ENCODE assay signal across 22 cellular contexts in the genomic region with DNA sequence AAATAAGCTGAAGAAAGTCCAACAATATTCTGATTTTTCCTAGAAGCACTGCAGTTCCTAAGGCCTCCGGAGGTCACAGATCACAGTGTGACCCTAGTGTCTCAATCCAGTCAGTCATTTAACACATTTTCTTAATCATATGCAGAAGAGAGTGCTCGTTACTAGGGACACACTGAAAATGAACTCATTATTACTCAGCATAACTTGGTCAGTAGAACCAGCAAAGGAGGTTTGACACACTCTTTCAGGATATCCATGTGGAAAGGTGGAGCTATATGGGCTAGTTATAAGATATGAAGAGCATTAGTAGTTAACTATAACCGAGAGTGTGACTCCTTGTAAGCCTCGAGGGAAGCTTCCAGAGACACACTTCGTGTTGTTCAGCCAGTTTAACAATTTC. TPM values are rescaled to one million over a fixed set of nuclear protein-coding genes. Genes with fewer than 3 reads are reported as not detected.
DNase-seq lines count a peak whose midpoint lies in the region; ATAC-seq and TF ChIP-seq lines count a peak whose summit lies in the region.
"Had no signal": no experiment of that assay in that cellular context is flagged by ENCODE, and none has a peak within 500 bp of the region (broad histone marks: within the 10 kb centered on the region; RNA-seq: fewer than 3 reads in every experiment).

No MANE protein-coding gene starts in this region.

- H3K4me1 ChIP-seq in Panc1 (ENCODE audit: control insufficient read depth, insufficient read depth, low read length) (peaks cover 14% of the 10 kb centered on the region), muscle layer of duodenum (ENCODE audit: control insufficient read depth in 1 of 2, insufficient read depth in 2 of 2, low read length in 2 of 2) (peaks cover 25 to 26% of the 10 kb centered on the region in 2 donors)

- peak overlapping the region; percentile 5 to 79 (median 70) for H3K27ac Mint-ChIP-seq in CD14-positive monocyte
- H3K27ac Mint-ChIP-seq in HFFc6, result no peak overlapping the region
- H3K27ac Mint-ChIP-seq in T-cell, result no peak overlapping the region
- no peak overlapping the region for H3K27ac Mint-ChIP-seq in activated CD8-positive, alpha-beta T cell treated with anti-CD3 and anti-CD28 coated beads for 36 hours
- H3K27ac Mint-ChIP-seq: CD8-positive, alpha-beta T cell; IgD-negative memory B cell; neural progenitor cell; progenitor cell of endocrine pancreas had no signal

- DNase-seq in CD14-positive monocyte (ENCODE audit: low spot score), result no peak
- DNase-seq in Panc1 (ENCODE audit: low read depth, low spot score), result no peak
- no peak for DNase-seq in epithelial cell of prostate (ENCODE audit: low read depth, low spot score)
- DNase-seq in HFFc6, result no peak
- DNase-seq in epidermal melanocyte (ENCODE audit: insufficient read length, low spot score), result no peak
- DNase-seq in T-cell, result no peak
- no peak for DNase-seq in activated CD8-positive, alpha-beta T cell treated with anti-CD3 and anti-CD28 coated beads for 36 hours
- DNase-seq: activated CD4-positive, alpha-beta T cell treated with anti-CD3 and anti-CD28 coated beads for 4 hours; caudate nucleus; CD8-positive, alpha-beta T cell; DND-41; islet precursor cell; NCI-H187 treated with DMSO at 0.1 percent for 48 hours; NCI-H345; RPMI8226; stimulated activated CD4-positive, alpha-beta T cell treated with anti-CD3 and anti-CD28 coated beads, Interleukin-12 subunit alpha, Interleukin-12 subunit beta, amount 100 ng/mL, for 4 hours had no signal

- in situ Hi-C loops in Panc1 (cut with HindIII; ENCODE audit: low pct_unique_long_range_greater_than_20kb, low sequenced_read_pairs), result no loop called here

- ATAC-seq in Panc1 (no peak), T-cell (replicated peaks in 1 of 4) (no peak)
- no peak for ATAC-seq in activated CD8-positive, alpha-beta T cell treated with anti-CD3 and anti-CD28 coated beads for 36 hours
- ATAC-seq: CD8-positive, alpha-beta T cell had no signal

- no peaks in the 10 kb centered on the region; the same call in 1 of the 2 replicates for H3K36me3 ChIP-seq in Panc1 (ENCODE audit: control insufficient read depth, insufficient read depth, low read length)
- H3K36me3 ChIP-seq in muscle layer of duodenum (ENCODE audit: control insufficient read depth in 1 of 2, insufficient read depth in 2 of 2, low read length in 2 of 2), result no peaks in the 10 kb centered on the region
- H3K36me3 ChIP-seq: neural progenitor cell, suprapubic skin had no signal

- H3K9me3 Mint-ChIP-seq in CD14-positive monocyte (peaks cover 0 to 4% (median 0%) of the 10 kb centered on the region in 7 donors), HFFc6 (no peaks in the 10 kb centered on the region), T-cell (no peaks in the 10 kb centered on the region)
- no peaks in the 10 kb centered on the region for H3K9me3 Mint-ChIP-seq in activated CD8-positive, alpha-beta T cell treated with anti-CD3 and anti-CD28 coated beads for 36 hours
- H3K9me3 Mint-ChIP-seq: CD8-positive, alpha-beta T cell; IgD-negative memory B cell had no signal

- peaks cover 0 to 6% of the 10 kb centered on the region in 2 donors for H3K36me3 Mint-ChIP-seq in CD14-positive monocyte
- H3K36me3 Mint-ChIP-seq in HFFc6 (ENCODE audit: low read depth), result no peaks in the 10 kb centered on the region
- no peaks in the 10 kb centered on the region for H3K36me3 Mint-ChIP-seq in T-cell
- H3K36me3 Mint-ChIP-seq in activated CD8-positive, alpha-beta T cell treated with anti-CD3 and anti-CD28 coated beads for 36 hours (ENCODE audit: low read depth), result no peaks in the 10 kb centered on the region
- H3K36me3 Mint-ChIP-seq: CD8-positive, alpha-beta T cell; IgD-negative memory B cell had no signal

- H3K4me3 ChIP-seq in Panc1 (ENCODE audit: low read depth in 2 of 2, low read length in 2 of 2) (no peak overlapping the region), muscle layer of duodenum (ENCODE audit: low read depth in 1 of 2, low read length in 2 of 2) (no peak overlapping the region)
- H3K4me3 ChIP-seq: neural progenitor cell, suprapubic skin had no signal

- intact Hi-C loops in CD14-positive monocyte (cut with micrococcal nuclease) (loop anchor here (5.0 to 10.0 kb wide), 3 partner anchors 33 to 490 kb away; no protein-coding TSS in a partner anchor), Panc1 (cut with micrococcal nuclease; ENCODE audit: unreplicated experiment) (loop anchor here (10.0 kb wide), 1 partner anchor 120 kb away; no protein-coding TSS in a partner anchor)
- intact Hi-C loops in activated CD8-positive, alpha-beta T cell treated with anti-CD3 and anti-CD28 coated beads for 36 hours (cut with micrococcal nuclease), result loop anchor here (10.0 kb wide), 1 partner anchor 760 kb away; no protein-coding TSS in a partner anchor

- H3K4me3 Mint-ChIP-seq in CD14-positive monocyte (peak overlapping the region in 1 of 2 donors; percentile 35), HFFc6 (no peak overlapping the region), T-cell (no peak overlapping the region)
- no peak overlapping the region for H3K4me3 Mint-ChIP-seq in activated CD8-positive, alpha-beta T cell treated with anti-CD3 and anti-CD28 coated beads for 36 hours
- H3K4me3 Mint-ChIP-seq: CD8-positive, alpha-beta T cell; IgD-negative memory B cell; neural progenitor cell had no signal

- POLR2A ChIA-PET in Panc1 (lab: Charles Lee) (interaction anchor here (0.7 kb wide), 1 partner anchor 52 kb away, joined by 3 read pairs; no protein-coding TSS in a partner anchor), T-cell (lab: Charles Lee) (interaction anchor here in 1 of 2 donors (0.6 kb wide), 1 partner anchor 608 kb away, joined by 3 read pairs; no protein-coding TSS in a partner anchor)
- POLR2A ChIA-PET in activated CD8-positive, alpha-beta T cell treated with anti-CD3 and anti-CD28 coated beads for 36 hours (lab: Charles Lee), result no interaction called here

- peaks cover 68% of the 10 kb centered on the region for H3K4me1 Mint-ChIP-seq in CD14-positive monocyte
- peaks cover 6% of the 10 kb centered on the region; the same call in 1 of the 2 replicates for H3K4me1 Mint-ChIP-seq in HFFc6 (ENCODE audit: low read depth)
- peaks cover 17 to 20% (median 20%) of the 10 kb centered on the region in 3 donors for H3K4me1 Mint-ChIP-seq in T-cell
- peaks cover 20% of the 10 kb centered on the region for H3K4me1 Mint-ChIP-seq in activated CD8-positive, alpha-beta T cell treated with anti-CD3 and anti-CD28 coated beads for 36 hours (ENCODE audit: low read depth)

- BruUV-seq in Panc1 (replicated peaks; lab: Mats Ljungman, UMichigan), result no TSS peak

- H3K9me3 ChIP-seq in Panc1 (ENCODE audit: control insufficient read depth, insufficient read depth, low read depth, low read length) (no peaks in the 10 kb centered on the region), muscle layer of duodenum (ENCODE audit: control insufficient read depth in 1 of 2, low read length in 2 of 2) (no peaks in the 10 kb centered on the region)
- H3K9me3 ChIP-seq: suprapubic skin had no signal

- H3K27me3 ChIP-seq in Panc1 (ENCODE audit: control insufficient read depth, insufficient read depth, low read length), result peaks cover 17% of the 10 kb centered on the region
- H3K27me3 ChIP-seq in muscle layer of duodenum (ENCODE audit: low read depth, low read length), result no peaks in the 10 kb centered on the region
- H3K27me3 ChIP-seq: suprapubic skin had no signal

- TF ChIP-seq CTCF in CD14-positive monocyte (IDR thresholded peaks at IDR 0.05) (no peak), Panc1 (IDR thresholded peaks at IDR 0.05) (no peak), HFFc6 (IDR thresholded peaks at IDR 0.05) (no peak)
- TF ChIP-seq CTCF in activated CD8-positive, alpha-beta T cell treated with anti-CD3 and anti-CD28 coated beads for 36 hours (IDR thresholded peaks at IDR 0.05), result no peak

- H3K27ac ChIP-seq in Panc1 (ENCODE audit: low read length) (peak overlapping the region; percentile 59; the same call in 1 of the 2 replicates), epithelial cell of prostate (peak overlapping the region; percentile 12), muscle layer of duodenum (ENCODE audit: low read length) (peak overlapping the region; percentile 17)
- H3K27ac ChIP-seq: HL-60, neural progenitor cell, suprapubic skin had no signal

- CTCF ChIA-PET in Panc1 (lab: Charles Lee), result no interaction called here
- CTCF ChIA-PET in T-cell (lab: Charles Lee), result interaction anchor here (0.8 to 1.0 kb wide), 2 partner anchors 757 to 868 kb away, joined by 4 read pairs; no protein-coding TSS in a partner anchor
- CTCF ChIA-PET in activated CD8-positive, alpha-beta T cell treated with anti-CD3 and anti-CD28 coated beads for 36 hours (lab: Charles Lee), result interaction anchor here (0.7 kb wide), 1 partner anchor 8 kb away, joined by 3 read pairs; no protein-coding TSS in a partner anchor

- peaks cover 11 to 14% (median 12%) of the 10 kb centered on the region in 3 donors for H3K27me3 Mint-ChIP-seq in CD14-positive monocyte (ENCODE audit: low read depth in 3 of 3)
- peaks cover 16% of the 10 kb centered on the region for H3K27me3 Mint-ChIP-seq in HFFc6 (ENCODE audit: insufficient read depth)
- peaks cover 7 to 15% of the 10 kb centered on the region in 2 donors for H3K27me3 Mint-ChIP-seq in T-cell
- H3K27me3 Mint-ChIP-seq in activated CD8-positive, alpha-beta T cell treated with anti-CD3 and anti-CD28 coated beads for 36 hours, result peaks cover 16% of the 10 kb centered on the region
- H3K27me3 Mint-ChIP-seq: progenitor cell of endocrine pancreas had no signal

RNA-seq across cellular contexts. Expression of gene SIPA1L2, which starts 5.0 kb away (rescaled TPM):
- 1 to 10 TPM in 1 of 2 donors, under 1 TPM in 1; 0.64 to 1.3 TPM for polyA plus RNA-seq in CD14-positive monocyte
- total RNA-seq in Panc1 (2021; ENCODE audit: unreplicated experiment) (5.2 TPM), T-cell (1 to 10 TPM in 4 of 5 donors, under 1 TPM in 1; 0.70 to 3.3 (median 1.2) TPM)
- polyA plus RNA-seq in Panc1 (2012; ENCODE audit: insufficient read length), result 2.6 TPM
- under 1 TPM in 5 of 6 experiments, not detected in 1; 0.02 to 0.05 (median 0.02) TPM for total RNA-seq in HFFc6 (2021; fragmentation: NEBNext Ultra II Directional; extraction: Animal tissue kit (Norgen Biotek cat#: 25700))
- total RNA-seq in activated CD8-positive, alpha-beta T cell treated with anti-CD3 and anti-CD28 coated beads for 36 hours, result 1 to 10 TPM; 1.7 TPM
- polyA plus RNA-seq: IgD-negative memory B cell had no signal

Comparison
In these comparisons a context has a peak if more than half of its experiments do, and no peak if none do; other contexts are left out.
1. H3K27ac Mint-ChIP-seq: peak in CD14-positive monocyte (7 of 7); none in HFFc6 (single experiment), T-cell (0 of 2) and activated CD8-positive, alpha-beta T cell treated with anti-CD3 and anti-CD28 coated beads for 36 hours (single experiment).
2. Peak in every context shown above with its lines, with median percentiles within 50 percentile points of each other: H3K27ac ChIP-seq.